Comparison of ENCODE assay signal across 30 cellular contexts in genomic region chr3:171488479-171488878, GRCh38.
"Had no signal": no experiment of that assay in that cellular context is flagged by ENCODE, and none has a peak within 500 bp of the region (broad histone marks: within the 10 kb centered on the region; RNA-seq: fewer than 3 reads in every experiment).

No MANE protein-coding gene starts in this region.

- H3K4me1 Mint-ChIP-seq: WTC11 had no signal

- H3K9me3 ChIP-seq: colonic mucosa, gastrocnemius medialis, heart left ventricle had no signal

- H3K4me3 Mint-ChIP-seq: activated CD4-positive, alpha-beta memory T cell treated with anti-CD3 and anti-CD28 coated beads, Interleukin-2, amount 10 ng/mL, durations not matched to agents 7 days and 5 days; activated CD4-positive, alpha-beta T cell treated with anti-CD3 and anti-CD28 coated beads, Interleukin-2, amount 10 ng/mL, durations not matched to agents 7 days and 5 days; activated naive CD8-positive, alpha-beta T cell; activated T-cell treated with anti-CD3 and anti-CD28 coated beads, Interleukin-2, amount 50 U/mL, for 24 hours; activated T-helper 17 cell treated with anti-CD3 and anti-CD28 coated beads, Interleukin-2, amount 50 U/mL, for 72 hours; WTC11 had no signal

- H3K27me3 Mint-ChIP-seq: activated CD4-positive, alpha-beta memory T cell treated with anti-CD3 and anti-CD28 coated beads, Interleukin-2, amount 10 ng/mL, durations not matched to agents 7 days and 5 days; activated CD4-positive, alpha-beta T cell treated with anti-CD3 and anti-CD28 coated beads, Interleukin-2, amount 10 ng/mL, durations not matched to agents 7 days and 5 days; activated naive CD8-positive, alpha-beta T cell; activated T-cell treated with anti-CD3 and anti-CD28 coated beads, Interleukin-2, amount 50 U/mL, for 24 hours; activated T-helper 17 cell treated with anti-CD3 and anti-CD28 coated beads, Interleukin-2, amount 50 U/mL, for 72 hours had no signal

- H3K4me1 ChIP-seq: colonic mucosa, gastrocnemius medialis had no signal

- ATAC-seq: activated T-helper 17 cell treated with anti-CD3 and anti-CD28 coated beads, Interleukin-2, amount 50 U/mL, for 72 hours; esophagus mucosa; gastrocnemius medialis; heart left ventricle; WTC11 had no signal

- DNase-seq: activated CD4-positive, alpha-beta memory T cell treated with anti-CD3 and anti-CD28 coated beads, Interleukin-2, amount 10 ng/mL, durations not matched to agents 7 days and 5 days; activated CD4-positive, alpha-beta T cell treated with anti-CD3 and anti-CD28 coated beads for 1 hour; activated CD4-positive, alpha-beta T cell treated with anti-CD3 and anti-CD28 coated beads for 4 hours; activated CD4-positive, alpha-beta T cell treated with anti-CD3 and anti-CD28 coated beads, Interleukin-2, amount 10 ng/mL, durations not matched to agents 7 days and 5 days; activated CD4-positive, alpha-beta T cell treated with anti-CD3 and anti-CD28 coated beads, Interleukin-2, amount 50 U/mL, for 4 hours; activated CD8-positive, alpha-beta memory T cell treated with anti-CD3 and anti-CD28 coated beads, Interleukin-2, amount 50 U/mL, for 48 hours; activated effector memory CD4-positive, alpha-beta T cell treated with Interleukin-2 at 50 U/mL for 16 hours; activated gamma-delta T cell treated with Interleukin-2 at 50 U/mL for 16 hours; activated naive CD4-positive, alpha-beta T cell treated with anti-CD3 and anti-CD28 coated beads, Interleukin-2, amount 50 U/mL, for 16 hours; activated naive CD4-positive, alpha-beta T cell treated with Interleukin-2 at 50 U/mL for 16 hours; activated T-cell treated with anti-CD3 and anti-CD28 coated beads for 4 hours; activated T-cell treated with anti-CD3 and anti-CD28 coated beads, Interleukin-2, amount 50 U/mL, for 24 hours; amniotic stem cell; anterior cingulate cortex; brain microvascular endothelial cell; central memory CD4-positive, alpha-beta T cell; cerebellar nuclear complex; colonic mucosa; effector CD8-positive, alpha-beta T cell; foreskin fibroblast; gastrocnemius medialis; glutamatergic neuron; heart left ventricle; T-helper 2 cell had no signal

- H3K36me3 Mint-ChIP-seq: activated naive CD8-positive, alpha-beta T cell; WTC11 had no signal

- H3K27ac Mint-ChIP-seq: activated CD4-positive, alpha-beta memory T cell treated with anti-CD3 and anti-CD28 coated beads, Interleukin-2, amount 10 ng/mL, durations not matched to agents 7 days and 5 days; activated CD4-positive, alpha-beta T cell treated with anti-CD3 and anti-CD28 coated beads, Interleukin-2, amount 10 ng/mL, durations not matched to agents 7 days and 5 days; activated naive CD8-positive, alpha-beta T cell; activated T-cell treated with anti-CD3 and anti-CD28 coated beads, Interleukin-2, amount 50 U/mL, for 24 hours; activated T-helper 17 cell treated with anti-CD3 and anti-CD28 coated beads, Interleukin-2, amount 50 U/mL, for 72 hours; WTC11 had no signal

- H3K27me3 ChIP-seq: brain microvascular endothelial cell, cardiac muscle cell, colonic mucosa, gastrocnemius medialis, heart left ventricle had no signal

- H3K9me3 Mint-ChIP-seq: activated CD4-positive, alpha-beta T cell treated with anti-CD3 and anti-CD28 coated beads, Interleukin-2, amount 10 ng/mL, durations not matched to agents 7 days and 5 days; activated T-cell treated with anti-CD3 and anti-CD28 coated beads, Interleukin-2, amount 50 U/mL, for 24 hours; activated T-helper 17 cell treated with anti-CD3 and anti-CD28 coated beads, Interleukin-2, amount 50 U/mL, for 72 hours; WTC11 had no signal

- H3K4me3 ChIP-seq: cardiac muscle cell, colonic mucosa, gastrocnemius medialis, heart left ventricle had no signal

- H3K27ac ChIP-seq: brain microvascular endothelial cell, cardiac muscle cell, colonic mucosa, gastrocnemius medialis, heart left ventricle, VCaP had no signal

- H3K36me3 ChIP-seq: brain microvascular endothelial cell, cardiac muscle cell, colonic mucosa, gastrocnemius medialis, heart left ventricle had no signal
